In the genomic region with DNA sequence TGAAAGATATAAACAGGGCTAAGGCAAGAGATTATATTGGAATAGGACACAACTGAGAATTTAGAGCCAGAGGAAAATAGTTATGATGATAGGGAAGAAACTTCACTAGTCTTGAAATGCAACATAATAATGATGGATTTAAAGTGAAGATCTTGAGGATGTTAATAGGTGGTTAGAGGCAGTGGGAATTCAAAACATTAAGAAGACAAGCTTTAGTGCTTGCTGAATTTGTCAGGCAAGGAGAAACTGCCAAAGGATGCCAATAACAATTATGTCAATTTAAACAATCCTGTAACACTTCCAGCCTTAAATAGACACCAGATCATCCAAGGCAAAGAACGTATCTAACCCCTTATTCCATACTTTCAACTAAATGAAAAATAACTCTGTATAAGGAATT, we compare ENCODE assay signal across 18 cellular contexts.
DNase-seq lines count a peak whose midpoint lies in the region; TF ChIP-seq lines count a peak whose summit lies in the region.
"Had no signal": no experiment of that assay in that cellular context is flagged by ENCODE, and none has a peak within 500 bp of the region (broad histone marks: within the 10 kb centered on the region; RNA-seq: fewer than 3 reads in every experiment).

No MANE protein-coding gene starts in this region.

- no peak for TF ChIP-seq CTCF in Calu3 (IDR thresholded peaks at IDR 0.05; ENCODE audit: unreplicated experiment)
- no peak for TF ChIP-seq CTCF in HEK293 (tag by site-specific recombination; IDR thresholded peaks at IDR 0.05)

- POLR2A ChIA-PET in HEK293 (lab: Yijun Ruan, JAX): no interaction called here

- no peaks in the 10 kb centered on the region for H3K4me1 Mint-ChIP-seq in Calu3 (ENCODE audit: low read depth, unreplicated experiment)
- H3K4me1 Mint-ChIP-seq: CD14-positive monocyte; CD4-positive, alpha-beta memory T cell; CD4-positive, CD25-positive, alpha-beta regulatory T cell; CD8-positive, alpha-beta memory T cell had no signal

- peak overlapping the region; percentile 15 for H3K27ac Mint-ChIP-seq in Calu3 (ENCODE audit: unreplicated experiment)
- H3K27ac Mint-ChIP-seq: CD14-positive monocyte; CD4-positive, alpha-beta memory T cell; CD4-positive, CD25-positive, alpha-beta regulatory T cell; CD8-positive, alpha-beta memory T cell had no signal

- 0 out of 2 replicates have a peak, but pooled peaks cover 3% of the 10 kb centered on the region for H3K4me1 ChIP-seq in HEK293 (ENCODE audit: control insufficient read depth, insufficient read depth, low read length)
- H3K4me1 ChIP-seq: BLaER1 had no signal

- H3K27ac ChIP-seq in HEK293 (ENCODE audit: extremely low read depth, low read depth, low read length): no peak overlapping the region
- H3K27ac ChIP-seq: BLaER1 had no signal

- H3K36me3 ChIP-seq in HEK293 (ENCODE audit: control insufficient read depth in 2 of 2, insufficient read depth in 1 of 2, low read length in 2 of 2): no peaks in the 10 kb centered on the region
- H3K36me3 ChIP-seq: BE2C, BLaER1 had no signal

- BruUV-seq in Calu3 (replicated peaks; lab: Mats Ljungman, UMichigan): no TSS peak

- CTCF ChIA-PET in Calu3 (lab: Charles Lee): no interaction called here
- CTCF ChIA-PET in HEK293 (lab: Yijun Ruan, JAX): interaction anchor here (0.6 kb wide), 1 partner anchor 372 kb away, joined by 3 read pairs; no protein-coding TSS in a partner anchor

- H3K36me3 Mint-ChIP-seq in Calu3 (ENCODE audit: insufficient read depth, unreplicated experiment): no peaks in the 10 kb centered on the region
- H3K36me3 Mint-ChIP-seq: CD14-positive monocyte; CD4-positive, alpha-beta memory T cell; CD4-positive, CD25-positive, alpha-beta regulatory T cell; CD8-positive, alpha-beta memory T cell had no signal

- H3K4me3 Mint-ChIP-seq in Calu3 (ENCODE audit: low read depth, unreplicated experiment): no peak overlapping the region
- H3K4me3 Mint-ChIP-seq: CD14-positive monocyte; CD4-positive, alpha-beta memory T cell; CD4-positive, CD25-positive, alpha-beta regulatory T cell had no signal

- no peaks in the 10 kb centered on the region for H3K27me3 Mint-ChIP-seq in Calu3 (ENCODE audit: unreplicated experiment)
- H3K27me3 Mint-ChIP-seq: CD4-positive, alpha-beta memory T cell; CD4-positive, CD25-positive, alpha-beta regulatory T cell; CD8-positive, alpha-beta memory T cell had no signal

- H3K9me3 Mint-ChIP-seq in Calu3 (ENCODE audit: low read depth, unreplicated experiment): no peaks in the 10 kb centered on the region
- H3K9me3 Mint-ChIP-seq: CD14-positive monocyte had no signal

- no peaks in the 10 kb centered on the region for H3K9me3 ChIP-seq in HEK293 (ENCODE audit: control insufficient read depth, insufficient read depth, low read depth, low read length)
- H3K9me3 ChIP-seq: BE2C, BLaER1 had no signal

- no peak overlapping the region for H3K4me3 ChIP-seq in HEK293 (ENCODE audit: low read depth, low read length)
- H3K4me3 ChIP-seq: BLaER1 had no signal

- intact Hi-C loops in Calu3 (cut with micrococcal nuclease; ENCODE audit: unreplicated experiment): no loop called here
- intact Hi-C loops in head of caudate nucleus (cut with DNase I): no loop called here

- DNase-seq in Calu3: no peak
- peak; percentile 45 for DNase-seq in NCI-H2227 treated with DMSO at 0.1 percent for 48 hours (lab: John Stamatoyannopoulos, UW)
- no peak for DNase-seq in NCI-H345 (lab: John Stamatoyannopoulos, UW)
- DNase-seq in head of caudate nucleus: no peak
- DNase-seq in ureter (ENCODE audit: low spot score): no peak
- DNase-seq: 8988T; ACHN; BE2C; C1 segment of cervical spinal cord; CD4-positive, alpha-beta memory T cell; CD4-positive, CD25-positive, alpha-beta regulatory T cell; CD8-positive, alpha-beta memory T cell; COR-L47; DMS79 treated with DMSO at 0.1 percent for 48 hours; GF-D8 had no signal

TF ChIP-seq in HEK293, 187 proteins besides CTCF, POLR2A, EP300 and RAD21:
- TF ChIP-seq PRDM4 (tag by site-specific recombination; IDR thresholded peaks at IDR 0.05): 0 out of 2 replicates have a peak, but pooled peaks have one; percentile 13
- no peak for TF ChIP-seq ZNF398 (tag by site-specific recombination; IDR thresholded peaks at IDR 0.05)
- TF ChIP-seq ZNF24 (tag by site-specific recombination; IDR thresholded peaks at IDR 0.05): no peak
- peak; percentile 38; the same call in 1 of the 2 replicates for TF ChIP-seq ZNF335 (tag by site-specific recombination; conservative IDR thresholded peaks at IDR 0.05)
